In genomic region chr13:105193026-105193425, GRCh38 we compare ENCODE assay signal across 14 cellular contexts.
DNase-seq lines count a peak whose midpoint lies in the region; ATAC-seq and TF ChIP-seq lines count a peak whose summit lies in the region.
"Had no signal": no experiment of that assay in that cellular context is flagged by ENCODE, and none has a peak within 500 bp of the region (broad histone marks: within the 10 kb centered on the region; RNA-seq: fewer than 3 reads in every experiment).

No MANE protein-coding gene starts in this region.

- H3K4me3 Mint-ChIP-seq in nephron progenitor cell: no peak overlapping the region
- H3K4me3 Mint-ChIP-seq: CD4-positive, alpha-beta T cell; H9 had no signal

- no peak for TF ChIP-seq CTCF in nephron progenitor cell (IDR thresholded peaks at IDR 0.05)

- no peaks in the 10 kb centered on the region for H3K4me1 Mint-ChIP-seq in nephron progenitor cell

- no peaks in the 10 kb centered on the region for H3K9me3 Mint-ChIP-seq in nephron progenitor cell
- H3K9me3 Mint-ChIP-seq: CD4-positive, alpha-beta T cell; H9 had no signal

- no peaks in the 10 kb centered on the region for H3K36me3 Mint-ChIP-seq in nephron progenitor cell (ENCODE audit: low read depth)

- in situ Hi-C loops in G401 (cut with HindIII; ENCODE audit: low sequenced_read_pairs): no loop called here

- H3K27ac Mint-ChIP-seq in nephron progenitor cell: no peak overlapping the region
- H3K27ac Mint-ChIP-seq: CD4-positive, alpha-beta T cell; H9 had no signal

- DNase-seq in G401 (ENCODE audit: low spot score): peak; percentile 53
- peak; percentile 52 for DNase-seq in NCI-H446 treated with DMSO at 0.1 percent for 48 hours (lab: John Stamatoyannopoulos, UW)
- DNase-seq in midbrain (lab: John Stamatoyannopoulos, UW): peak; percentile 1
- no peak for DNase-seq in nephron progenitor cell
- no peak for DNase-seq in NCI-H1417 treated with DMSO at 0.1 percent for 48 hours (lab: John Stamatoyannopoulos, UW)
- DNase-seq: ACHN; Caco-2; CD4-positive, alpha-beta T cell; DMS79 treated with DMSO at 0.1 percent for 48 hours; GOT3; H9 had no signal

- H3K27me3 Mint-ChIP-seq in nephron progenitor cell (ENCODE audit: low read depth, poor library complexity): no peaks in the 10 kb centered on the region

- ATAC-seq in HG03521 (IDR thresholded peaks at IDR 0.05; ENCODE audit: unreplicated experiment): no peak
- ATAC-seq: GM12878, K562 had no signal

Comparison
In these comparisons a context has a peak if more than half of its experiments do, and no peak if none do; other contexts are left out.
1. DNase-seq: peak in G401 (single experiment), NCI-H446 treated with DMSO at 0.1 percent for 48 hours (single experiment) and midbrain (single experiment); none in nephron progenitor cell (single experiment) and NCI-H1417 treated with DMSO at 0.1 percent for 48 hours (single experiment).